In genomic region chr2:229133155-229133772, GRCh38 we compare ENCODE assay signal across 8 cellular contexts.
DNase-seq lines count a peak whose midpoint lies in the region; ATAC-seq, FAIRE-seq and TF ChIP-seq lines count a peak whose summit lies in the region.

No MANE protein-coding gene starts in this region.

- no peaks in the 10 kb centered on the region for H3K4me1 Mint-ChIP-seq in activated CD4-positive, alpha-beta memory T cell treated with anti-CD3 and anti-CD28 coated beads, Interleukin-2, amount 10 ng/mL, durations not matched to agents 7 days and 5 days

- peaks cover 69% of the 10 kb centered on the region for H3K27me3 ChIP-seq in WERI-Rb-1 (ENCODE audit: insufficient read depth, low read depth, severe bottlenecking)

- TF ChIP-seq CTCF in D721Med (IDR thresholded peaks at IDR 0.05; ENCODE audit: insufficient read depth, missing control alignments) (peak; percentile 76), WERI-Rb-1 (IDR thresholded peaks at IDR 0.05; ENCODE audit: low read depth, low read length) (peak; percentile 43)

- H3K27me3 Mint-ChIP-seq in activated CD4-positive, alpha-beta memory T cell treated with anti-CD3 and anti-CD28 coated beads, Interleukin-2, amount 10 ng/mL, durations not matched to agents 7 days and 5 days: no peaks in the 10 kb centered on the region

- H3K36me3 Mint-ChIP-seq in activated CD4-positive, alpha-beta memory T cell treated with anti-CD3 and anti-CD28 coated beads, Interleukin-2, amount 10 ng/mL, durations not matched to agents 7 days and 5 days (ENCODE audit: low read depth): no peaks in the 10 kb centered on the region

- H3K36me3 ChIP-seq in WERI-Rb-1: no peaks in the 10 kb centered on the region

- H3K27ac ChIP-seq in WERI-Rb-1: no peak overlapping the region

- POLR2A ChIA-PET in activated CD4-positive, alpha-beta memory T cell treated with anti-CD3 and anti-CD28 coated beads, Interleukin-2, amount 10 ng/mL, durations not matched to agents 7 days and 5 days (lab: Charles Lee): no interaction called here

- no peak for ATAC-seq in HG03354 (IDR thresholded peaks at IDR 0.05; ENCODE audit: poor library complexity, severe bottlenecking, unreplicated experiment)
- no peak for ATAC-seq in HG02588 (IDR thresholded peaks at IDR 0.05; ENCODE audit: unreplicated experiment)

- no peak for DNase-seq in D721Med (ENCODE audit: insufficient read length, low spot score)
- DNase-seq in NAMALWA (ENCODE audit: low spot score): peak; percentile 18
- peak; percentile 12 for DNase-seq in WERI-Rb-1
- DNase-seq in iPS-NIHi7 (ENCODE audit: extremely low spot score): peak; percentile 57
- DNase-seq in activated CD4-positive, alpha-beta memory T cell treated with anti-CD3 and anti-CD28 coated beads, Interleukin-2, amount 10 ng/mL, durations not matched to agents 7 days and 5 days: no peak
- DNase-seq in stimulated activated CD4-positive, alpha-beta T cell treated with anti-CD3 and anti-CD28 coated beads, Interleukin-12 subunit alpha, Interleukin-12 subunit beta, amount 100 ng/mL, for 4 hours: no peak

- CTCF ChIA-PET in activated CD4-positive, alpha-beta memory T cell treated with anti-CD3 and anti-CD28 coated beads, Interleukin-2, amount 10 ng/mL, durations not matched to agents 7 days and 5 days (lab: Charles Lee): no interaction called here

- peaks cover 4% of the 10 kb centered on the region for H3K9me3 Mint-ChIP-seq in activated CD4-positive, alpha-beta memory T cell treated with anti-CD3 and anti-CD28 coated beads, Interleukin-2, amount 10 ng/mL, durations not matched to agents 7 days and 5 days

- H3K4me3 Mint-ChIP-seq in activated CD4-positive, alpha-beta memory T cell treated with anti-CD3 and anti-CD28 coated beads, Interleukin-2, amount 10 ng/mL, durations not matched to agents 7 days and 5 days: no peak overlapping the region

- H3K27ac Mint-ChIP-seq in activated CD4-positive, alpha-beta memory T cell treated with anti-CD3 and anti-CD28 coated beads, Interleukin-2, amount 10 ng/mL, durations not matched to agents 7 days and 5 days: no peak overlapping the region

- no peak overlapping the region for H3K4me3 ChIP-seq in WERI-Rb-1 (ENCODE audit: low read depth, low read length)

- no peaks in the 10 kb centered on the region for H3K9me3 ChIP-seq in WERI-Rb-1 (ENCODE audit: severe bottlenecking)

- peak; percentile 93 for FAIRE-seq in D721Med (lab: Jason Lieb, UNC)

Comparison
In these comparisons a context has a peak if more than half of its experiments do, and no peak if none do; other contexts are left out.
1. DNase-seq: peak in NAMALWA (single experiment), WERI-Rb-1 (single experiment) and iPS-NIHi7 (single experiment); none in D721Med (single experiment), activated CD4-positive, alpha-beta memory T cell treated with anti-CD3 and anti-CD28 coated beads, Interleukin-2, amount 10 ng/mL, durations not matched to agents 7 days and 5 days (single experiment) and stimulated activated CD4-positive, alpha-beta T cell treated with anti-CD3 and anti-CD28 coated beads, Interleukin-12 subunit alpha, Interleukin-12 subunit beta, amount 100 ng/mL, for 4 hours (single experiment).